25 cellular contexts compared by ENCODE assay signal in genomic region chr7:121875203-121875602, GRCh38. TPM values are rescaled to one million over a fixed set of nuclear protein-coding genes. Genes with fewer than 3 reads are reported as not detected.
"Had no signal": no experiment of that assay in that cellular context is flagged by ENCODE, and none has a peak within 500 bp of the region (broad histone marks: within the 10 kb centered on the region; RNA-seq: fewer than 3 reads in every experiment).

No MANE protein-coding gene starts in this region.

- H3K36me3 Mint-ChIP-seq: activated naive CD8-positive, alpha-beta T cell treated with anti-CD3 and anti-CD28 coated beads, Interleukin-2, amount 10 ng/mL, durations not matched to agents 7 days and 5 days; natural killer cell had no signal

- H3K9me3 Mint-ChIP-seq: activated B cell treated with CpG ODN at 0.5 μM for 24 hours; activated CD4-positive, alpha-beta T cell treated with anti-CD3 and anti-CD28 coated beads, Interleukin-2, amount 10 ng/mL, durations not matched to agents 24 days and 14 days; activated CD8-positive, alpha-beta T cell treated with anti-CD3 and anti-CD28 coated beads for 36 hours; activated naive CD8-positive, alpha-beta T cell treated with anti-CD3 and anti-CD28 coated beads, Interleukin-2, amount 10 ng/mL, durations not matched to agents 7 days and 5 days; activated T-cell treated with anti-CD3 and anti-CD28 coated beads, Interleukin-2, amount 50 U/mL, for 24 hours; activated T-helper 2 cell treated with anti-CD3 and anti-CD28 coated beads, Interferon-gamma antibody, Interleukin-2, Interleukin-4, amounts not matched to agents 10 μg/mL and 5 μg/mL and 100 μg/mL, durations not matched to agents 14 hours and 24 hours and 36 hours had no signal

- H3K27ac Mint-ChIP-seq: activated B cell treated with CpG ODN at 0.5 μM for 24 hours; activated CD4-positive, alpha-beta T cell treated with anti-CD3 and anti-CD28 coated beads, Interleukin-2, amount 10 ng/mL, durations not matched to agents 24 days and 14 days; activated CD8-positive, alpha-beta T cell treated with anti-CD3 and anti-CD28 coated beads for 36 hours; activated naive CD8-positive, alpha-beta T cell treated with anti-CD3 and anti-CD28 coated beads, Interleukin-2, amount 10 ng/mL, durations not matched to agents 7 days and 5 days; activated T-cell treated with anti-CD3 and anti-CD28 coated beads, Interleukin-2, amount 50 U/mL, for 24 hours; activated T-helper 2 cell treated with anti-CD3 and anti-CD28 coated beads, Interferon-gamma antibody, Interleukin-2, Interleukin-4, amounts not matched to agents 10 μg/mL and 5 μg/mL and 100 μg/mL, durations not matched to agents 14 hours and 24 hours and 36 hours; natural killer cell had no signal

- H3K4me1 ChIP-seq: lower lobe of right lung, psoas muscle, uterus had no signal

- H3K36me3 ChIP-seq: esophagus squamous epithelium, heart right ventricle, lower lobe of right lung, tibial nerve, uterus had no signal

- DNase-seq: activated B cell treated with CpG ODN at 0.5 μM for 24 hours; activated CD4-positive, alpha-beta T cell treated with anti-CD3 and anti-CD28 coated beads, Interleukin-2, amount 10 ng/mL, durations not matched to agents 24 days and 14 days; activated CD8-positive, alpha-beta T cell treated with anti-CD3 and anti-CD28 coated beads for 36 hours; activated naive CD4-positive, alpha-beta T cell treated with Interleukin-2 at 50 U/mL for 16 hours; activated naive CD8-positive, alpha-beta T cell treated with anti-CD3 and anti-CD28 coated beads, Interleukin-2, amount 10 ng/mL, durations not matched to agents 7 days and 5 days; activated T-cell treated with anti-CD3 and anti-CD28 coated beads, Interleukin-2, amount 50 U/mL, for 24 hours; amygdala; cortex of kidney; effector CD4-positive, alpha-beta T cell; esophagus squamous epithelium; heart right ventricle; left colon; lower lobe of right lung; natural killer cell; psoas muscle; right cardiac atrium; stimulated activated naive CD8-positive, alpha-beta T cell treated with anti-CD3 and anti-CD28 coated beads, Interleukin-15, Interleukin-2, amounts not matched to agents 100 U/mL and 50 U/mL, for 24 hours; substantia nigra; SW 1271; uterus had no signal

- H3K4me3 Mint-ChIP-seq: activated B cell treated with CpG ODN at 0.5 μM for 24 hours; activated CD4-positive, alpha-beta T cell treated with anti-CD3 and anti-CD28 coated beads, Interleukin-2, amount 10 ng/mL, durations not matched to agents 24 days and 14 days; activated CD8-positive, alpha-beta T cell treated with anti-CD3 and anti-CD28 coated beads for 36 hours; activated naive CD8-positive, alpha-beta T cell treated with anti-CD3 and anti-CD28 coated beads, Interleukin-2, amount 10 ng/mL, durations not matched to agents 7 days and 5 days; activated T-cell treated with anti-CD3 and anti-CD28 coated beads, Interleukin-2, amount 50 U/mL, for 24 hours; natural killer cell had no signal

- H3K4me3 ChIP-seq: lower lobe of right lung, psoas muscle had no signal

- H3K27me3 ChIP-seq: uterus had no signal

- H3K27ac ChIP-seq: heart right ventricle, lower lobe of right lung, psoas muscle, tibial nerve, uterus had no signal

- H3K9me3 ChIP-seq: esophagus squamous epithelium, heart right ventricle, lower lobe of right lung, psoas muscle, tibial nerve, uterus had no signal

- ATAC-seq: activated CD8-positive, alpha-beta T cell treated with anti-CD3 and anti-CD28 coated beads for 36 hours; heart right ventricle; left colon; lower lobe of right lung; natural killer cell; psoas muscle; right cardiac atrium; stimulated activated naive CD8-positive, alpha-beta T cell treated with anti-CD3 and anti-CD28 coated beads, Interleukin-15, Interleukin-2, amounts not matched to agents 100 U/mL and 50 U/mL, for 24 hours had no signal

RNA-seq across cellular contexts. Expression of gene PTPRZ1, which starts 2.2 kb away (rescaled TPM):
- total RNA-seq: activated B cell treated with CpG ODN at 0.5 μM for 24 hours; activated CD4-positive, alpha-beta T cell treated with anti-CD3 and anti-CD28 coated beads, Interleukin-2, amount 10 ng/mL, durations not matched to agents 24 days and 14 days; activated CD8-positive, alpha-beta T cell treated with anti-CD3 and anti-CD28 coated beads for 36 hours; activated naive CD8-positive, alpha-beta T cell treated with anti-CD3 and anti-CD28 coated beads, Interleukin-2, amount 10 ng/mL, durations not matched to agents 7 days and 5 days; activated T-helper 2 cell treated with anti-CD3 and anti-CD28 coated beads, Interferon-gamma antibody, Interleukin-2, Interleukin-4, amounts not matched to agents 10 μg/mL and 5 μg/mL and 100 μg/mL, durations not matched to agents 14 hours and 24 hours and 36 hours; endothelial cell of umbilical vein; natural killer cell; osteoblast; T-helper 2 cell treated with Interferon-gamma antibody and Interleukin-4, amounts not matched to agents 100 ng/mL and 5 ng/mL, for 36 hours had no signal
